Comparison of ENCODE assay signal across 1 cellular context in genomic region chr14:77344597-77344996, GRCh38.
TF ChIP-seq lines count a peak whose summit lies in the region.

No MANE protein-coding gene starts in this region.

TF ChIP-seq in IMR-90, 13 proteins besides CTCF, POLR2A, EP300 and RAD21:
- TF ChIP-seq CEBPB (IDR thresholded peaks at IDR 0.05; ENCODE audit: low read depth, low read length): 0 out of 2 replicates have a peak, but pooled peaks have one; percentile 18
- TF ChIP-seq CHD1 (IDR thresholded peaks at IDR 0.05; ENCODE audit: low read depth, low read length): no peak
- TF ChIP-seq ELK1 (IDR thresholded peaks at IDR 0.05; ENCODE audit: borderline replicate concordance, low read depth, low read length): no peak
